1 cellular context compared by ENCODE assay signal in genomic region chr17:40068129-40068581, GRCh38.
TF ChIP-seq lines count a peak whose summit lies in the region.

No MANE protein-coding gene starts in this region.

TF ChIP-seq in A549, 52 proteins besides CTCF, POLR2A, EP300 and RAD21 (continued from another document):
- TF ChIP-seq RCOR1 (IDR thresholded peaks at IDR 0.05; ENCODE audit: low read depth, low read length) (no peak), E2F6 (IDR thresholded peaks at IDR 0.05; ENCODE audit: borderline replicate concordance, low read depth) (no peak)
